15 cellular contexts compared by ENCODE assay signal in genomic region chr9:80114241-80114640, GRCh38.
DNase-seq lines count a peak whose midpoint lies in the region; ATAC-seq and TF ChIP-seq lines count a peak whose summit lies in the region.
"Had no signal": no experiment of that assay in that cellular context is flagged by ENCODE, and none has a peak within 500 bp of the region (broad histone marks: within the 10 kb centered on the region; RNA-seq: fewer than 3 reads in every experiment).

No MANE protein-coding gene starts in this region.

- no peak overlapping the region for H2BK15ac ChIP-seq in mesenchymal stem cell (ENCODE audit: low read depth, poor library complexity, severe bottlenecking)

- H2BK5ac ChIP-seq in mesenchymal stem cell (ENCODE audit: low read depth, low read length, poor library complexity, severe bottlenecking): no peak overlapping the region

- no peak for TF ChIP-seq POLR2A in Peyer's patch (IDR thresholded peaks at IDR 0.05)

- H3K79me1 ChIP-seq in mesenchymal stem cell (replicated peaks; ENCODE audit: low read length, poor library complexity, severe bottlenecking): no peaks in the 10 kb centered on the region

- H2AK5ac ChIP-seq in mesenchymal stem cell (ENCODE audit: low read length, severe bottlenecking): no peak overlapping the region

- H3K27me3 ChIP-seq in Peyer's patch (no peaks in the 10 kb centered on the region), mesenchymal stem cell (ENCODE audit: control insufficient read depth in 1 of 2, insufficient read depth in 1 of 2, low read length in 2 of 2) (no peaks in the 10 kb centered on the region)

- H3K4me2 ChIP-seq in mesenchymal stem cell (ENCODE audit: low read length, poor library complexity, severe bottlenecking): no peak overlapping the region
- H3K4me2 ChIP-seq: GM23338 had no signal

- H3K4me3 ChIP-seq in Peyer's patch (no peak overlapping the region), mesenchymal stem cell (ENCODE audit: insufficient read depth in 1 of 2, low read depth in 1 of 2, low read length in 2 of 2) (no peak overlapping the region)
- H3K4me3 ChIP-seq: GM23338, HAP-1 had no signal

- H4K91ac ChIP-seq in mesenchymal stem cell (ENCODE audit: low read length): no peak overlapping the region

- H3K27ac ChIP-seq in Peyer's patch: no peak overlapping the region
- H3K27ac ChIP-seq in mesenchymal stem cell (ENCODE audit: low read length, poor library complexity, severe bottlenecking): no peak overlapping the region

- H3K9me3 ChIP-seq in Peyer's patch (no peaks in the 10 kb centered on the region), mesenchymal stem cell (ENCODE audit: control insufficient read depth, low read length) (peaks cover 15% of the 10 kb centered on the region)
- H3K9me3 ChIP-seq: HAP-1 had no signal

- H3K4me1 ChIP-seq in Peyer's patch (no peaks in the 10 kb centered on the region), mesenchymal stem cell (ENCODE audit: control insufficient read depth, insufficient read depth, low read depth, low read length) (no peaks in the 10 kb centered on the region)
- H3K4me1 ChIP-seq: HAP-1 had no signal

- no peak overlapping the region for H3K14ac ChIP-seq in mesenchymal stem cell (ENCODE audit: low read length in 2 of 2)

- no peak overlapping the region for H2BK120ac ChIP-seq in mesenchymal stem cell (ENCODE audit: low read depth, low read length)

- H3K36me3 ChIP-seq in Peyer's patch: no peaks in the 10 kb centered on the region
- no peaks in the 10 kb centered on the region for H3K36me3 ChIP-seq in mesenchymal stem cell (ENCODE audit: control insufficient read depth in 1 of 2, insufficient read depth in 2 of 2, low read depth in 1 of 2, low read length in 2 of 2)
- H3K36me3 ChIP-seq: HAP-1 had no signal

- H2BK12ac ChIP-seq in mesenchymal stem cell (ENCODE audit: low read length in 2 of 2): no peak overlapping the region

- H3K9ac ChIP-seq in mesenchymal stem cell (ENCODE audit: low read length): no peak overlapping the region

- no peak overlapping the region for H4K8ac ChIP-seq in mesenchymal stem cell (ENCODE audit: low read length)

- DNase-seq in left kidney (ENCODE audit: low read depth, low spot score) (peak; percentile 20), Peyer's patch (no peak), mesenchymal stem cell (no peak), cortex of kidney (lab: John Stamatoyannopoulos, UW) (no peak)
- DNase-seq: C1 segment of cervical spinal cord; Calu3; CD4-positive, alpha-beta memory T cell; COR-L47; DMS53; DMS79 treated with DMSO at 0.1 percent for 48 hours; GF-D8 had no signal

- no peak overlapping the region for H3K18ac ChIP-seq in mesenchymal stem cell (ENCODE audit: low read depth in 1 of 2, low read length in 2 of 2)

- no peak overlapping the region for H3K4ac ChIP-seq in mesenchymal stem cell (ENCODE audit: low read depth in 1 of 2, low read length in 2 of 2)

- WGBS in mesenchymal stem cell: 83% methylated on average over 1 of the region's 2 CpGs

- no peak for TF ChIP-seq CTCF in Peyer's patch (IDR thresholded peaks at IDR 0.05)

- H2AFZ ChIP-seq in mesenchymal stem cell (ENCODE audit: low read depth, low read length): no peak overlapping the region
- H2AFZ ChIP-seq: GM23338 had no signal

- H3K23ac ChIP-seq in mesenchymal stem cell (ENCODE audit: low read length in 2 of 2): no peak overlapping the region

- ATAC-seq in GM18867 (IDR thresholded peaks at IDR 0.05; ENCODE audit: unreplicated experiment): peak; percentile 58
- ATAC-seq in GM19351 (IDR thresholded peaks at IDR 0.05; ENCODE audit: unreplicated experiment): peak; percentile 67
- ATAC-seq: GM23338 had no signal
